Comparison of ENCODE assay signal across 1 cellular context in the genomic region with DNA sequence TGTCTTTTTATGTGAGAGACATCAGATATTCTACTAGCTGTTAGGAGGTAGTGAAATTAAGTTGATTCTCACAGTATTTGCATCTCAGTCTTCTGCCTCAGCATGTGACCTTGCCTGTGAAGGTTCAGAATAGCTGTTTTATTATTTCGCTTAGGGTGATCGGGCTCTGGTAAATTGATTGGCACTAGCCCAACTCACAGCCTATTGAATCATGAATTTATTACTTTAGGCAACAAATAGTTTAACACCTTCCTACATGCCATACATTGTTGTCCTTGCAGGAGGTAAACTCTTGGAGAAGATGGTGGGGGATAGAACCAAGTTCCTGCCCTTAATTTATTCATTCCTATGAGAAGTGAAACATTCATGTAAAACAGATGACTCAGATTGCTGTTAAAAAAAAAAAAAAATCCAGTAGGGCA.
TF ChIP-seq lines count a peak whose summit lies in the region.

No MANE protein-coding gene starts in this region.

TF ChIP-seq in GM12878, 131 proteins besides CTCF, POLR2A, EP300 and RAD21 (continued from another document):
- TF ChIP-seq, protein P1, sequence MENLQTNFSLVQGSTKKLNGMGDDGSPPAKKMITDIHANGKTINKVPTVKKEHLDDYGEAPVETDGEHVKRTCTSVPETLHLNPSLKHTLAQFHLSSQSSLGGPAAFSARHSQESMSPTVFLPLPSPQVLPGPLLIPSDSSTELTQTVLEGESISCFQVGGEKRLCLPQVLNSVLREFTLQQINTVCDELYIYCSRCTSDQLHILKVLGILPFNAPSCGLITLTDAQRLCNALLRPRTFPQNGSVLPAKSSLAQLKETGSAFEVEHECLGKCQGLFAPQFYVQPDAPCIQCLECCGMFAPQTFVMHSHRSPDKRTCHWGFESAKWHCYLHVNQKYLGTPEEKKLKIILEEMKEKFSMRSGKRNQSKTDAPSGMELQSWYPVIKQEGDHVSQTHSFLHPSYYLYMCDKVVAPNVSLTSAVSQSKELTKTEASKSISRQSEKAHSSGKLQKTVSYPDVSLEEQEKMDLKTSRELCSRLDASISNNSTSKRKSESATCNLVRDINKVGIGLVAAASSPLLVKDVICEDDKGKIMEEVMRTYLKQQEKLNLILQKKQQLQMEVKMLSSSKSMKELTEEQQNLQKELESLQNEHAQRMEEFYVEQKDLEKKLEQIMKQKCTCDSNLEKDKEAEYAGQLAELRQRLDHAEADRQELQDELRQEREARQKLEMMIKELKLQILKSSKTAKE (IDR thresholded peaks at IDR 0.05; ENCODE audit: low read depth, poor library complexity, severe bottlenecking), result peak; percentile 64
- TF ChIP-seq PAX8 (IDR thresholded peaks at IDR 0.05) (no peak), MAX (IDR thresholded peaks at IDR 0.05; ENCODE audit: low read depth, low read length) (no peak), MEF2B (IDR thresholded peaks at IDR 0.05; ENCODE audit: partially characterized antibody, poor library complexity, severe bottlenecking) (peak; percentile 62), ZBED1 (IDR thresholded peaks at IDR 0.05; ENCODE audit: borderline replicate concordance) (peak; percentile 84), ZNF207 (IDR thresholded peaks at IDR 0.05; ENCODE audit: borderline replicate concordance) (no peak), SIX5 (IDR thresholded peaks at IDR 0.05; ENCODE audit: low read depth, low read length, severe bottlenecking) (no peak), BHLHE40 (IDR thresholded peaks at IDR 0.05; ENCODE audit: borderline replicate concordance in 1 of 2, low read depth in 2 of 2, low read length in 1 of 2) (peak; percentile 82), TCF3 (IDR thresholded peaks at IDR 0.05; ENCODE audit: borderline replicate concordance, insufficient read depth, low read depth, low read length) (no peak), BCL11A (IDR thresholded peaks at IDR 0.05; ENCODE audit: low read depth, low read length) (no peak), TAF1 (IDR thresholded peaks at IDR 0.05; ENCODE audit: borderline replicate concordance, low read depth, low read length) (no peak), NFIC (IDR thresholded peaks at IDR 0.05; ENCODE audit: low read depth, low read length) (no peak), RB1 (IDR thresholded peaks at IDR 0.05; ENCODE audit: borderline replicate concordance) (no peak), PML (IDR thresholded peaks at IDR 0.05; ENCODE audit: low read length) (peak; percentile 73; the same call in 1 of the 2 replicates), MEF2A (IDR thresholded peaks at IDR 0.05; ENCODE audit: insufficient read depth, low read depth, low read length) (no peak), LARP7 (IDR thresholded peaks at IDR 0.05) (no peak), ATF3 (IDR thresholded peaks at IDR 0.05; ENCODE audit: borderline replicate concordance, extremely low read depth, low read depth, low read length) (no peak), SMAD5 (IDR thresholded peaks at IDR 0.05; ENCODE audit: low read depth) (peak; percentile 73), FOS (IDR thresholded peaks at IDR 0.05; ENCODE audit: borderline replicate concordance, extremely low read depth, insufficient read length) (no peak), DPF2 (IDR thresholded peaks at IDR 0.05) (0 out of 2 replicates have a peak, but pooled peaks have one; percentile 62), RFX5 (IDR thresholded peaks at IDR 0.05; ENCODE audit: low read depth, low read length) (no peak), MTA3 (IDR thresholded peaks at IDR 0.05; ENCODE audit: borderline replicate concordance, low read length) (no peak), EED (IDR thresholded peaks at IDR 0.05; ENCODE audit: low read depth) (no peak), POU2F2 (IDR thresholded peaks at IDR 0.05; ENCODE audit: borderline replicate concordance, low read depth, low read length) (peak; percentile 51; the same call in 1 of the 3 replicates), CBFB (IDR thresholded peaks at IDR 0.05; ENCODE audit: low read depth) (0 out of 2 replicates have a peak, but pooled peaks have one; percentile 40), ZNF384 (IDR thresholded peaks at IDR 0.05; ENCODE audit: borderline replicate concordance, low read depth, low read length) (peak; percentile 78), ETV6 (conservative IDR thresholded peaks at IDR 0.05 in 1 of 2, IDR thresholded peaks at IDR 0.05 in 1 of 2; ENCODE audit: borderline replicate concordance in 1 of 2, low read depth in 1 of 2) (no peak)
- TF ChIP-seq, protein P2, sequence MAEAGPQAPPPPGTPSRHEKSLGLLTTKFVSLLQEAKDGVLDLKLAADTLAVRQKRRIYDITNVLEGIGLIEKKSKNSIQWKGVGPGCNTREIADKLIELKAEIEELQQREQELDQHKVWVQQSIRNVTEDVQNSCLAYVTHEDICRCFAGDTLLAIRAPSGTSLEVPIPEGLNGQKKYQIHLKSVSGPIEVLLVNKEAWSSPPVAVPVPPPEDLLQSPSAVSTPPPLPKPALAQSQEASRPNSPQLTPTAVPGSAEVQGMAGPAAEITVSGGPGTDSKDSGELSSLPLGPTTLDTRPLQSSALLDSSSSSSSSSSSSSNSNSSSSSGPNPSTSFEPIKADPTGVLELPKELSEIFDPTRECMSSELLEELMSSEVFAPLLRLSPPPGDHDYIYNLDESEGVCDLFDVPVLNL (IDR thresholded peaks at IDR 0.05; ENCODE audit: low read depth, low read length), result no peak
- TF ChIP-seq, protein P3, sequence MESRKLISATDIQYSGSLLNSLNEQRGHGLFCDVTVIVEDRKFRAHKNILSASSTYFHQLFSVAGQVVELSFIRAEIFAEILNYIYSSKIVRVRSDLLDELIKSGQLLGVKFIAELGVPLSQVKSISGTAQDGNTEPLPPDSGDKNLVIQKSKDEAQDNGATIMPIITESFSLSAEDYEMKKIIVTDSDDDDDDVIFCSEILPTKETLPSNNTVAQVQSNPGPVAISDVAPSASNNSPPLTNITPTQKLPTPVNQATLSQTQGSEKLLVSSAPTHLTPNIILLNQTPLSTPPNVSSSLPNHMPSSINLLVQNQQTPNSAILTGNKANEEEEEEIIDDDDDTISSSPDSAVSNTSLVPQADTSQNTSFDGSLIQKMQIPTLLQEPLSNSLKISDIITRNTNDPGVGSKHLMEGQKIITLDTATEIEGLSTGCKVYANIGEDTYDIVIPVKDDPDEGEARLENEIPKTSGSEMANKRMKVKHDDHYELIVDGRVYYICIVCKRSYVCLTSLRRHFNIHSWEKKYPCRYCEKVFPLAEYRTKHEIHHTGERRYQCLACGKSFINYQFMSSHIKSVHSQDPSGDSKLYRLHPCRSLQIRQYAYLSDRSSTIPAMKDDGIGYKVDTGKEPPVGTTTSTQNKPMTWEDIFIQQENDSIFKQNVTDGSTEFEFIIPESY (IDR thresholded peaks at IDR 0.05), result no peak
- TF ChIP-seq, protein P4, sequence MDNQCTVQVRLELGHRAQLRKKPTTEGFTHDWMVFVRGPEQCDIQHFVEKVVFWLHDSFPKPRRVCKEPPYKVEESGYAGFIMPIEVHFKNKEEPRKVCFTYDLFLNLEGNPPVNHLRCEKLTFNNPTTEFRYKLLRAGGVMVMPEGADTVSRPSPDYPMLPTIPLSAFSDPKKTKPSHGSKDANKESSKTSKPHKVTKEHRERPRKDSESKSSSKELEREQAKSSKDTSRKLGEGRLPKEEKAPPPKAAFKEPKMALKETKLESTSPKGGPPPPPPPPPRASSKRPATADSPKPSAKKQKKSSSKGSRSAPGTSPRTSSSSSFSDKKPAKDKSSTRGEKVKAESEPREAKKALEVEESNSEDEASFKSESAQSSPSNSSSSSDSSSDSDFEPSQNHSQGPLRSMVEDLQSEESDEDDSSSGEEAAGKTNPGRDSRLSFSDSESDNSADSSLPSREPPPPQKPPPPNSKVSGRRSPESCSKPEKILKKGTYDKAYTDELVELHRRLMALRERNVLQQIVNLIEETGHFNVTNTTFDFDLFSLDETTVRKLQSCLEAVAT (IDR thresholded peaks at IDR 0.05), result no peak
